Comparison of ENCODE assay signal across 16 cellular contexts in the genomic region with DNA sequence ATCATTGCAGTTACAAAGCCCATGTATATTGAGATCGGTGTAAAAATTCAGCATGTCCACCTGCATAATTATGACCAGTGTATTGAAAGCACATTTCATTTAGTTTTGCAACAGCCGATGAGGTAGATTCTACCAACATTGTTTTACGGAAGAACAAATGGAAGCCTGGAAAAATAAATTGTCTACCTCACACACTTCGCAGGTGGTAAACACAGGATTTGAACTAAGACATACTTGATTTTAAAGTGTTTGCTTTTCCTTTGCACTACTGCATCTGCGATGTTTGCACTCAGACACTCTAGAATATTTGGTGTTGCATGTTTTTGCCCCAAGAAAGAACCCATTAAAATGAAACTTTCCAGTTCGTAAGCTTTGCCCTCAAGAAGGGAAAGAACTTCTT.
DNase-seq lines count a peak whose midpoint lies in the region; ATAC-seq, FAIRE-seq and TF ChIP-seq lines count a peak whose summit lies in the region.
"Had no signal": no experiment of that assay in that cellular context is flagged by ENCODE, and none has a peak within 500 bp of the region (broad histone marks: within the 10 kb centered on the region; RNA-seq: fewer than 3 reads in every experiment).

No MANE protein-coding gene starts in this region.

- H3K36me3 Mint-ChIP-seq in activated naive CD8-positive, alpha-beta T cell: no peaks in the 10 kb centered on the region
- H3K36me3 Mint-ChIP-seq in activated naive CD8-positive, alpha-beta T cell treated with anti-CD3 and anti-CD28 coated beads, Interleukin-2, amount 50 U/mL, for 24 hours (ENCODE audit: low read depth): no peaks in the 10 kb centered on the region
- H3K36me3 Mint-ChIP-seq in T-helper 17 cell (ENCODE audit: low read depth): no peaks in the 10 kb centered on the region
- no peaks in the 10 kb centered on the region for H3K36me3 Mint-ChIP-seq in mesothelial cell of epicardium
- H3K36me3 Mint-ChIP-seq: activated naive CD8-positive, alpha-beta T cell treated with anti-CD3 and anti-CD28 coated beads, Interleukin-2, amount 10 ng/mL, durations not matched to agents 7 days and 5 days had no signal

- H3K4me1 Mint-ChIP-seq in activated naive CD8-positive, alpha-beta T cell (ENCODE audit: low read depth): peaks cover 70% of the 10 kb centered on the region
- H3K4me1 Mint-ChIP-seq in activated naive CD8-positive, alpha-beta T cell treated with anti-CD3 and anti-CD28 coated beads, Interleukin-2, amount 50 U/mL, for 24 hours: peaks cover 37% of the 10 kb centered on the region
- H3K4me1 Mint-ChIP-seq in T-helper 17 cell (peaks cover 21% of the 10 kb centered on the region), mesothelial cell of epicardium (peaks cover 72% of the 10 kb centered on the region)
- H3K4me1 Mint-ChIP-seq: central memory CD8-positive, alpha-beta T cell had no signal

- H3K27me3 ChIP-seq in body of pancreas: no peaks in the 10 kb centered on the region
- H3K27me3 ChIP-seq: spleen, tibial nerve had no signal

- H3K4me3 Mint-ChIP-seq in activated naive CD8-positive, alpha-beta T cell: no peak overlapping the region
- H3K4me3 Mint-ChIP-seq in activated naive CD8-positive, alpha-beta T cell treated with anti-CD3 and anti-CD28 coated beads, Interleukin-2, amount 50 U/mL, for 24 hours: no peak overlapping the region
- no peak overlapping the region for H3K4me3 Mint-ChIP-seq in T-helper 17 cell
- no peak overlapping the region for H3K4me3 Mint-ChIP-seq in mesothelial cell of epicardium
- H3K4me3 Mint-ChIP-seq: central memory CD8-positive, alpha-beta T cell had no signal

- DNase-seq in activated naive CD8-positive, alpha-beta T cell treated with anti-CD3 and anti-CD28 coated beads, Interleukin-2, amount 50 U/mL, for 24 hours: no peak
- no peak for DNase-seq in T-helper 17 cell
- DNase-seq in mesothelial cell of epicardium (ENCODE audit: low spot score in 2 of 2, unreplicated experiment in 2 of 2): no peak
- DNase-seq in posterior vena cava (ENCODE audit: low spot score): no peak
- DNase-seq in body of pancreas: no peak
- no peak for DNase-seq in NCI-H187 (lab: John Stamatoyannopoulos, UW)
- no peak for DNase-seq in GM12892 (ENCODE audit: insufficient read length)
- DNase-seq: activated CD4-positive, alpha-beta T cell treated with anti-CD3 and anti-CD28 coated beads, Interleukin-2, amount 50 U/mL, for 4 hours; activated naive CD8-positive, alpha-beta T cell treated with anti-CD3 and anti-CD28 coated beads, Interleukin-2, amount 10 ng/mL, durations not matched to agents 7 days and 5 days; NCI-H1436; spleen; T-helper 9 cell had no signal

- 46 to 51% methylated on average over 6 of the region's 6 CpGs for WGBS in body of pancreas, 2 donors

- H3K27ac Mint-ChIP-seq in activated naive CD8-positive, alpha-beta T cell: peak overlapping the region; percentile 66
- H3K27ac Mint-ChIP-seq in activated naive CD8-positive, alpha-beta T cell treated with anti-CD3 and anti-CD28 coated beads, Interleukin-2, amount 50 U/mL, for 24 hours: no peak overlapping the region
- peak overlapping the region; percentile 61 for H3K27ac Mint-ChIP-seq in T-helper 17 cell
- peak overlapping the region; percentile 37 for H3K27ac Mint-ChIP-seq in mesothelial cell of epicardium

- TF ChIP-seq POLR2A in body of pancreas (IDR thresholded peaks at IDR 0.05): no peak
- TF ChIP-seq POLR2A in GM12892 (IDR thresholded peaks at IDR 0.05; ENCODE audit: low read depth, low read length): no peak

- FAIRE-seq in GM12892 (lab: Jason Lieb, UNC): no peak

- no peak for ATAC-seq in activated naive CD8-positive, alpha-beta T cell treated with anti-CD3 and anti-CD28 coated beads, Interleukin-2, amount 50 U/mL, for 24 hours
- ATAC-seq in T-helper 17 cell (no peak), body of pancreas (no peak)

- TF ChIP-seq CTCF in mesothelial cell of epicardium (IDR thresholded peaks at IDR 0.05; ENCODE audit: unreplicated experiment): no peak
- TF ChIP-seq CTCF in body of pancreas (IDR thresholded peaks at IDR 0.05): no peak

- intact Hi-C loops in posterior vena cava (cut with DNase I) (no loop called here), body of pancreas (cut with DNase I) (no loop called here)

- no peaks in the 10 kb centered on the region for H3K9me3 ChIP-seq in T-helper 17 cell (ENCODE audit: control insufficient read depth, low read length, poor library complexity, severe bottlenecking)
- no peaks in the 10 kb centered on the region for H3K9me3 ChIP-seq in body of pancreas
- H3K9me3 ChIP-seq: spleen, tibial nerve had no signal

- H3K9me3 Mint-ChIP-seq in activated naive CD8-positive, alpha-beta T cell (ENCODE audit: low read depth): no peaks in the 10 kb centered on the region
- H3K9me3 Mint-ChIP-seq in activated naive CD8-positive, alpha-beta T cell treated with anti-CD3 and anti-CD28 coated beads, Interleukin-2, amount 50 U/mL, for 24 hours: no peaks in the 10 kb centered on the region
- H3K9me3 Mint-ChIP-seq in mesothelial cell of epicardium: no peaks in the 10 kb centered on the region
- H3K9me3 Mint-ChIP-seq: activated naive CD8-positive, alpha-beta T cell treated with anti-CD3 and anti-CD28 coated beads, Interleukin-2, amount 10 ng/mL, durations not matched to agents 7 days and 5 days; central memory CD8-positive, alpha-beta T cell had no signal

- H3K27ac ChIP-seq in body of pancreas: no peak overlapping the region
- H3K27ac ChIP-seq: C4-2B had no signal

- no peaks in the 10 kb centered on the region for H3K36me3 ChIP-seq in body of pancreas (replicated peaks in 1 of 2; ENCODE audit: insufficient read depth in 1 of 2, low read depth in 2 of 2)
- H3K36me3 ChIP-seq: spleen, tibial nerve had no signal

- H3K27me3 Mint-ChIP-seq in activated naive CD8-positive, alpha-beta T cell: no peaks in the 10 kb centered on the region
- no peaks in the 10 kb centered on the region for H3K27me3 Mint-ChIP-seq in activated naive CD8-positive, alpha-beta T cell treated with anti-CD3 and anti-CD28 coated beads, Interleukin-2, amount 50 U/mL, for 24 hours
- peaks cover 14% of the 10 kb centered on the region for H3K27me3 Mint-ChIP-seq in T-helper 17 cell
- H3K27me3 Mint-ChIP-seq in mesothelial cell of epicardium (ENCODE audit: low read depth): no peaks in the 10 kb centered on the region
- H3K27me3 Mint-ChIP-seq: activated naive CD8-positive, alpha-beta T cell treated with anti-CD3 and anti-CD28 coated beads, Interleukin-2, amount 10 ng/mL, durations not matched to agents 7 days and 5 days had no signal

- H3K4me1 ChIP-seq in body of pancreas: peaks cover 57% of the 10 kb centered on the region

- no peak overlapping the region for H3K4me3 ChIP-seq in body of pancreas
- H3K4me3 ChIP-seq: tibial nerve had no signal
